10 cellular contexts compared by ENCODE assay signal in genomic region chr1:201016943-201017827, GRCh38. TPM values are rescaled to one million over a fixed set of nuclear protein-coding genes. Genes with fewer than 3 reads are reported as not detected.
DNase-seq lines count a peak whose midpoint lies in the region; ATAC-seq and TF ChIP-seq lines count a peak whose summit lies in the region.
"Had no signal": no experiment of that assay in that cellular context is flagged by ENCODE, and none has a peak within 500 bp of the region (broad histone marks: within the 10 kb centered on the region; RNA-seq: fewer than 3 reads in every experiment).

No MANE protein-coding gene starts in this region.

- no peaks in the 10 kb centered on the region for H3K79me1 ChIP-seq in neuronal stem cell (ENCODE audit: low read depth, low read length)

- no peak for TF ChIP-seq POLR2A in transverse colon (IDR thresholded peaks at IDR 0.05)

- peak overlapping the region; percentile 46 for H2BK12ac ChIP-seq in neuronal stem cell (ENCODE audit: low read length)

- peaks cover 8 to 12% of the 10 kb centered on the region in 2 donors for H3K36me3 Mint-ChIP-seq in activated naive CD4-positive, alpha-beta T cell treated with anti-CD3 and anti-CD28 coated beads, Interleukin-2, amount 50 U/mL, for 72 hours

- peak overlapping the region; percentile 35 for H2BK120ac ChIP-seq in neuronal stem cell (ENCODE audit: low read depth, low read length)

- no peak for TF ChIP-seq CTCF in transverse colon (IDR thresholded peaks at IDR 0.05)

- in situ Hi-C loops in transverse colon (cut with MboI; ENCODE audit: low pct_ligation_motif_present in 1 of 4, low pct_unique_long_range_greater_than_20kb in 1 of 4, low sequenced_read_pairs in 3 of 4) = no loop called here

- H3K9me3 ChIP-seq in neuronal stem cell (replicated peaks in 1 of 2; ENCODE audit: control insufficient read depth in 2 of 2, insufficient read depth in 1 of 2, low read depth in 1 of 2, low read length in 2 of 2) (no peaks in the 10 kb centered on the region), transverse colon (no peaks in the 10 kb centered on the region)
- H3K9me3 ChIP-seq: left lung had no signal

- intact Hi-C loops in transverse colon (cut with DNase I; ENCODE audit: low total_unique reads) = no loop called here

- H4K8ac ChIP-seq in neuronal stem cell (ENCODE audit: low read depth, low read length) = no peak overlapping the region

- DNase-seq in activated naive CD4-positive, alpha-beta T cell treated with anti-CD3 and anti-CD28 coated beads, Interleukin-2, amount 50 U/mL, for 72 hours (ENCODE audit: low spot score in 2 of 2) = no peak
- DNase-seq in neuronal stem cell (ENCODE audit: low spot score) = no peak
- no peak for DNase-seq in transverse colon
- DNase-seq in iPS-NIHi11 (ENCODE audit: low spot score) = no peak
- DNase-seq: left lung; stimulated activated CD4-positive, alpha-beta T cell treated with anti-CD3 and anti-CD28 coated beads, Interleukin-4, amount 100 ng/mL, for 1 hour had no signal

- no peak overlapping the region for H3K4me3 ChIP-seq in neuronal stem cell (ENCODE audit: low read length in 2 of 2)
- H3K4me3 ChIP-seq in transverse colon = no peak overlapping the region
- H3K4me3 ChIP-seq: left lung had no signal

- H2AK5ac ChIP-seq in neuronal stem cell (ENCODE audit: low read depth, low read length) = peak overlapping the region; percentile 58

- H3K18ac ChIP-seq in neuronal stem cell (ENCODE audit: low read length) = peak overlapping the region; percentile 48

- H3K36me3 ChIP-seq in neuronal stem cell (replicated peaks in 1 of 2; ENCODE audit: control insufficient read depth in 2 of 2, insufficient read depth in 2 of 2, low read length in 2 of 2) = peaks cover 0 to 1% of the 10 kb centered on the region in 2 donors
- H3K36me3 ChIP-seq in transverse colon = no peaks in the 10 kb centered on the region
- H3K36me3 ChIP-seq: left lung had no signal

- H3K4ac ChIP-seq in neuronal stem cell (ENCODE audit: low read length) = no peak overlapping the region

- H3K27ac ChIP-seq in neuronal stem cell (replicated peaks; ENCODE audit: low read length) (no peak overlapping the region), transverse colon (no peak overlapping the region)

- H2BK5ac ChIP-seq in neuronal stem cell (ENCODE audit: low read length) = no peak overlapping the region

- H3K4me1 ChIP-seq in neuronal stem cell (ENCODE audit: control insufficient read depth in 2 of 2, insufficient read depth in 1 of 2, low read depth in 1 of 2, low read length in 2 of 2) (peaks cover 29 to 34% of the 10 kb centered on the region in 2 donors), transverse colon (peaks cover 22 to 75% (median 40%) of the 10 kb centered on the region in 4 donors)

- peak overlapping the region; percentile 62 for H2BK15ac ChIP-seq in neuronal stem cell (ENCODE audit: low read length)

- H3K23ac ChIP-seq in neuronal stem cell (ENCODE audit: low read depth, low read length, poor library complexity) = peak overlapping the region; percentile 53

- ATAC-seq in GM18511 (IDR thresholded peaks at IDR 0.05; ENCODE audit: unreplicated experiment) (peak; percentile 37), HG02798 (IDR thresholded peaks at IDR 0.05; ENCODE audit: poor library complexity, unreplicated experiment) (peak; percentile 40), GM18867 (IDR thresholded peaks at IDR 0.05; ENCODE audit: unreplicated experiment) (no peak), HG03342 (IDR thresholded peaks at IDR 0.05; ENCODE audit: unreplicated experiment) (no peak)
- no peak for ATAC-seq in activated naive CD4-positive, alpha-beta T cell treated with anti-CD3 and anti-CD28 coated beads, Interleukin-2, amount 50 U/mL, for 72 hours

- H3K4me2 ChIP-seq in neuronal stem cell (ENCODE audit: insufficient read depth, low read length, poor library complexity, severe bottlenecking) = no peak overlapping the region

- no peaks in the 10 kb centered on the region for H3K9me3 Mint-ChIP-seq in activated naive CD4-positive, alpha-beta T cell treated with anti-CD3 and anti-CD28 coated beads, Interleukin-2, amount 50 U/mL, for 72 hours

- WGBS in neuronal stem cell (ENCODE audit: extremely low coverage in 2 of 2, insufficient read length in 2 of 2, insufficient replicate concordance in 1 of 2), 2 donors = no CpG with 5 or more reads among the region's 9 CpGs
- WGBS in transverse colon (ENCODE audit: low coverage in 1 of 2), 2 donors = 74% methylated on average over 9 of the region's 9 CpGs; no CpG with 5 or more reads in 1 of the 2 donors

- H2AFZ ChIP-seq in neuronal stem cell (ENCODE audit: low read length) = no peak overlapping the region

- no peak overlapping the region for H3K14ac ChIP-seq in neuronal stem cell (ENCODE audit: low read length)

- H3K9ac ChIP-seq in neuronal stem cell (ENCODE audit: low read depth, low read length, poor library complexity) = peak overlapping the region; percentile 7

- no peak overlapping the region for H4K91ac ChIP-seq in neuronal stem cell (ENCODE audit: low read depth, low read length, poor library complexity)

- TF ChIP-seq EP300 in transverse colon (IDR thresholded peaks at IDR 0.05; ENCODE audit: low read depth) = no peak

- no peaks in the 10 kb centered on the region for H3K27me3 ChIP-seq in neuronal stem cell (ENCODE audit: control insufficient read depth in 3 of 3, insufficient read depth in 3 of 3, low read depth in 1 of 3, low read length in 3 of 3)
- no peaks in the 10 kb centered on the region for H3K27me3 ChIP-seq in transverse colon

- H3K27ac Mint-ChIP-seq in activated naive CD4-positive, alpha-beta T cell treated with anti-CD3 and anti-CD28 coated beads, Interleukin-2, amount 50 U/mL, for 72 hours = peak overlapping the region; percentile 90 to 96

RNA-seq across cellular contexts. Expression of gene KIF21B, which starts 6.3 kb away (rescaled TPM):
- total RNA-seq in activated naive CD4-positive, alpha-beta T cell treated with anti-CD3 and anti-CD28 coated beads, Interleukin-2, amount 50 U/mL, for 72 hours = 10 to 100 TPM; 55.9 to 58.1 TPM
- 8.0 TPM for polyA plus RNA-seq in neuronal stem cell (2013, experiment 1 of 2)
- 8.0 TPM for polyA plus RNA-seq in neuronal stem cell (2013, experiment 2 of 2)
- 10 to 100 TPM in 3 of 4 donors, 1 to 10 TPM in 1; 3.2 to 40.4 (median 22.7) TPM for total RNA-seq in transverse colon

Comparison
In these comparisons a context has a peak if more than half of its experiments do, and no peak if none do; other contexts are left out.
1. ATAC-seq: peak in GM18511 (single experiment) and HG02798 (single experiment); none in activated naive CD4-positive, alpha-beta T cell treated with anti-CD3 and anti-CD28 coated beads, Interleukin-2, amount 50 U/mL, for 72 hours (0 of 2), GM18867 (single experiment) and HG03342 (single experiment).